Comparison of ENCODE assay signal across 1 cellular context in the genomic region with DNA sequence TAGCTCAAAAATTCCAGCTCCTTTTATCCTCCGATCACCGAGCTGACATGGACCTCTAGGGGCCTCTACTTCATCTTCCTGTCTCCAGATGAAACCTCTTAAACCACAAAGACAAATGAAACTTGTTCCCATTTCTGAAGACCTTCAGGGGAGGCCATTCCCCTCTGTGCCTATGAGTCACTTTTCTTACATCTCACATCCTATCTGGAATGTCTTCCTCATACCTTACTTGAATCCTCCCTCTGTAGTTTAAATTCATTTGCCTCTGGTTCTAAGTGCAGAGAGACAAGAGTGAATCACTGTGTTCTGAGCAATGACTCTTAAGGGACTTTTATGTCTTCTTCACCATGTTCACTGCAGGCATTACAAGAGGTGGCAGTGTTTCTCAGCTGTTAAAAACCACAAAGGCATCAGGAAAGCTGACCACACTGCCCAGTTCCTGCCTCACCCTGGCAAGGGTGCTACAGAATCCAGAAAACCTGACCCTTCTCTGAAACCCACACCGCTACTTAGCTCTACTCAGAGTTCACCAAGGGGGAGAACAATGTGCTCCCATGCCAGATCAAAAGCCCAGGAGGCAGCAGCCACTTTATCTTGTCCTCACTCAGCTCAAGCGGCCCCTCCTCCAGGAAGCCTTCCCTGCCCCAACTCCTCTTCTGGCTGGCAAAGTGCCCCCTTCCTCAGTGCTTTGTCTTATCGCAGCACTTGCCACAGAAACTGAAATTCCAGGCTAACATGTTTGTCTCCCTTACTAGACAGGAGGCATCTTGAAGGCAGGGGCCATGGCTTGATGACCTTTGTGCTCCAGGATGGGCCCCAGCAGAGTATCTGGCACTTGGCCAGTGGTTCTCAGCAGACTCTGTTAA.
A peak's percentile ranks its signal among the peaks of the same experiment; 100 is the strongest.
TF ChIP-seq lines count a peak whose summit lies in the region.

No MANE protein-coding gene starts in this region.

TF ChIP-seq in A549, 52 proteins besides CTCF, POLR2A, EP300 and RAD21 (continued from another document):
- TF ChIP-seq, protein P1, sequence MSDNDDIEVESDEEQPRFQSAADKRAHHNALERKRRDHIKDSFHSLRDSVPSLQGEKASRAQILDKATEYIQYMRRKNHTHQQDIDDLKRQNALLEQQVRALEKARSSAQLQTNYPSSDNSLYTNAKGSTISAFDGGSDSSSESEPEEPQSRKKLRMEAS (IDR thresholded peaks at IDR 0.05): peak; percentile 91
- TF ChIP-seq ZNF302 (CRISPR knock-in tag; IDR thresholded peaks at IDR 0.05) (peak; percentile 36; the same call in 1 of the 2 replicates), RFX5 (IDR thresholded peaks at IDR 0.05) (no peak), FOSL2 (IDR thresholded peaks at IDR 0.05) (peak; percentile 96), FOSL2 (CRISPR knock-in tag; IDR thresholded peaks at IDR 0.05) (peak; percentile 99), TP53 (CRISPR knock-in tag; IDR thresholded peaks at IDR 0.05) (no peak), HOXB13 (CRISPR knock-in tag; IDR thresholded peaks at IDR 0.05; ENCODE audit: low read depth) (no peak), KDM1A (IDR thresholded peaks at IDR 0.05; ENCODE audit: low read depth) (no peak), JUNB (IDR thresholded peaks at IDR 0.05) (peak; percentile 88), HEYL (CRISPR knock-in tag; IDR thresholded peaks at IDR 0.05) (no peak; the same call in 1 of the 2 replicates), FOXS1 (CRISPR knock-in tag; IDR thresholded peaks at IDR 0.05) (peak; percentile 27; the same call in 1 of the 2 replicates), RNF2 (IDR thresholded peaks at IDR 0.05; ENCODE audit: borderline replicate concordance, low read depth) (no peak), HDAC2 (IDR thresholded peaks at IDR 0.05) (no peak), NR3C1 (IDR thresholded peaks at IDR 0.05) (no peak), FOSB (CRISPR knock-in tag; IDR thresholded peaks at IDR 0.05) (peak; percentile 63), ZC3H11A (IDR thresholded peaks at IDR 0.05) (no peak), MAFK (IDR thresholded peaks at IDR 0.05; ENCODE audit: partially characterized antibody) (peak; percentile 3), CBX2 (IDR thresholded peaks at IDR 0.05; ENCODE audit: borderline replicate concordance, low read depth) (no peak), SMC3 (IDR thresholded peaks at IDR 0.05) (peak; percentile 59), NPAS2 (CRISPR knock-in tag; IDR thresholded peaks at IDR 0.05; ENCODE audit: borderline replicate concordance) (no peak; the same call in 1 of the 2 replicates), KDM5A (IDR thresholded peaks at IDR 0.05) (no peak), MYC (IDR thresholded peaks at IDR 0.05; ENCODE audit: borderline replicate concordance, low read length) (no peak), ZSCAN20 (CRISPR knock-in tag; IDR thresholded peaks at IDR 0.05) (no peak), BHLHE40 (IDR thresholded peaks at IDR 0.05; ENCODE audit: low read depth, low read length) (no peak)
- TF ChIP-seq, protein P2, sequence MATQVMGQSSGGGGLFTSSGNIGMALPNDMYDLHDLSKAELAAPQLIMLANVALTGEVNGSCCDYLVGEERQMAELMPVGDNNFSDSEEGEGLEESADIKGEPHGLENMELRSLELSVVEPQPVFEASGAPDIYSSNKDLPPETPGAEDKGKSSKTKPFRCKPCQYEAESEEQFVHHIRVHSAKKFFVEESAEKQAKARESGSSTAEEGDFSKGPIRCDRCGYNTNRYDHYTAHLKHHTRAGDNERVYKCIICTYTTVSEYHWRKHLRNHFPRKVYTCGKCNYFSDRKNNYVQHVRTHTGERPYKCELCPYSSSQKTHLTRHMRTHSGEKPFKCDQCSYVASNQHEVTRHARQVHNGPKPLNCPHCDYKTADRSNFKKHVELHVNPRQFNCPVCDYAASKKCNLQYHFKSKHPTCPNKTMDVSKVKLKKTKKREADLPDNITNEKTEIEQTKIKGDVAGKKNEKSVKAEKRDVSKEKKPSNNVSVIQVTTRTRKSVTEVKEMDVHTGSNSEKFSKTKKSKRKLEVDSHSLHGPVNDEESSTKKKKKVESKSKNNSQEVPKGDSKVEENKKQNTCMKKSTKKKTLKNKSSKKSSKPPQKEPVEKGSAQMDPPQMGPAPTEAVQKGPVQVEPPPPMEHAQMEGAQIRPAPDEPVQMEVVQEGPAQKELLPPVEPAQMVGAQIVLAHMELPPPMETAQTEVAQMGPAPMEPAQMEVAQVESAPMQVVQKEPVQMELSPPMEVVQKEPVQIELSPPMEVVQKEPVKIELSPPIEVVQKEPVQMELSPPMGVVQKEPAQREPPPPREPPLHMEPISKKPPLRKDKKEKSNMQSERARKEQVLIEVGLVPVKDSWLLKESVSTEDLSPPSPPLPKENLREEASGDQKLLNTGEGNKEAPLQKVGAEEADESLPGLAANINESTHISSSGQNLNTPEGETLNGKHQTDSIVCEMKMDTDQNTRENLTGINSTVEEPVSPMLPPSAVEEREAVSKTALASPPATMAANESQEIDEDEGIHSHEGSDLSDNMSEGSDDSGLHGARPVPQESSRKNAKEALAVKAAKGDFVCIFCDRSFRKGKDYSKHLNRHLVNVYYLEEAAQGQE (IDR thresholded peaks at IDR 0.05): no peak
- TF ChIP-seq, protein P3, sequence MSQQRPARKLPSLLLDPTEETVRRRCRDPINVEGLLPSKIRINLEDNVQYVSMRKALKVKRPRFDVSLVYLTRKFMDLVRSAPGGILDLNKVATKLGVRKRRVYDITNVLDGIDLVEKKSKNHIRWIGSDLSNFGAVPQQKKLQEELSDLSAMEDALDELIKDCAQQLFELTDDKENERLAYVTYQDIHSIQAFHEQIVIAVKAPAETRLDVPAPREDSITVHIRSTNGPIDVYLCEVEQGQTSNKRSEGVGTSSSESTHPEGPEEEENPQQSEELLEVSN (IDR thresholded peaks at IDR 0.05; ENCODE audit: borderline replicate concordance, low read depth): no peak
- TF ChIP-seq, protein P4, sequence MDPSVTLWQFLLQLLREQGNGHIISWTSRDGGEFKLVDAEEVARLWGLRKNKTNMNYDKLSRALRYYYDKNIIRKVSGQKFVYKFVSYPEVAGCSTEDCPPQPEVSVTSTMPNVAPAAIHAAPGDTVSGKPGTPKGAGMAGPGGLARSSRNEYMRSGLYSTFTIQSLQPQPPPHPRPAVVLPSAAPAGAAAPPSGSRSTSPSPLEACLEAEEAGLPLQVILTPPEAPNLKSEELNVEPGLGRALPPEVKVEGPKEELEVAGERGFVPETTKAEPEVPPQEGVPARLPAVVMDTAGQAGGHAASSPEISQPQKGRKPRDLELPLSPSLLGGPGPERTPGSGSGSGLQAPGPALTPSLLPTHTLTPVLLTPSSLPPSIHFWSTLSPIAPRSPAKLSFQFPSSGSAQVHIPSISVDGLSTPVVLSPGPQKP (IDR thresholded peaks at IDR 0.05; ENCODE audit: low read depth, low read length): no peak
- TF ChIP-seq, protein P5, sequence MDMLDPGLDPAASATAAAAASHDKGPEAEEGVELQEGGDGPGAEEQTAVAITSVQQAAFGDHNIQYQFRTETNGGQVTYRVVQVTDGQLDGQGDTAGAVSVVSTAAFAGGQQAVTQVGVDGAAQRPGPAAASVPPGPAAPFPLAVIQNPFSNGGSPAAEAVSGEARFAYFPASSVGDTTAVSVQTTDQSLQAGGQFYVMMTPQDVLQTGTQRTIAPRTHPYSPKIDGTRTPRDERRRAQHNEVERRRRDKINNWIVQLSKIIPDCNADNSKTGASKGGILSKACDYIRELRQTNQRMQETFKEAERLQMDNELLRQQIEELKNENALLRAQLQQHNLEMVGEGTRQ (IDR thresholded peaks at IDR 0.05): no peak
- TF ChIP-seq, protein P6, sequence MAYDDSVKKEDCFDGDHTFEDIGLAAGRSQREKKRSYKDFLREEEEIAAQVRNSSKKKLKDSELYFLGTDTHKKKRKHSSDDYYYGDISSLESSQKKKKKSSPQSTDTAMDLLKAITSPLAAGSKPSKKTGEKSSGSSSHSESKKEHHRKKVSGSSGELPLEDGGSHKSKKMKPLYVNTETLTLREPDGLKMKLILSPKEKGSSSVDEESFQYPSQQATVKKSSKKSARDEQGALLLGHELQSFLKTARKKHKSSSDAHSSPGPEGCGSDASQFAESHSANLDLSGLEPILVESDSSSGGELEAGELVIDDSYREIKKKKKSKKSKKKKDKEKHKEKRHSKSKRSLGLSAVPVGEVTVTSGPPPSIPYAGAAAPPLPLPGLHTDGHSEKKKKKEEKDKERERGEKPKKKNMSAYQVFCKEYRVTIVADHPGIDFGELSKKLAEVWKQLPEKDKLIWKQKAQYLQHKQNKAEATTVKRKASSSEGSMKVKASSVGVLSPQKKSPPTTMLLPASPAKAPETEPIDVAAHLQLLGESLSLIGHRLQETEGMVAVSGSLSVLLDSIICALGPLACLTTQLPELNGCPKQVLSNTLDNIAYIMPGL (CRISPR knock-in tag; IDR thresholded peaks at IDR 0.05; ENCODE audit: borderline replicate concordance): no peak
- TF ChIP-seq, protein P7, sequence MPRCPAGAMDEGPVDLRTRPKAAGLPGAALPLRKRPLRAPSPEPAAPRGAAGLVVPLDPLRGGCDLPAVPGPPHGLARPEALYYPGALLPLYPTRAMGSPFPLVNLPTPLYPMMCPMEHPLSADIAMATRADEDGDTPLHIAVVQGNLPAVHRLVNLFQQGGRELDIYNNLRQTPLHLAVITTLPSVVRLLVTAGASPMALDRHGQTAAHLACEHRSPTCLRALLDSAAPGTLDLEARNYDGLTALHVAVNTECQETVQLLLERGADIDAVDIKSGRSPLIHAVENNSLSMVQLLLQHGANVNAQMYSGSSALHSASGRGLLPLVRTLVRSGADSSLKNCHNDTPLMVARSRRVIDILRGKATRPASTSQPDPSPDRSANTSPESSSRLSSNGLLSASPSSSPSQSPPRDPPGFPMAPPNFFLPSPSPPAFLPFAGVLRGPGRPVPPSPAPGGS (IDR thresholded peaks at IDR 0.05): peak; percentile 85
- TF ChIP-seq, protein P8, sequence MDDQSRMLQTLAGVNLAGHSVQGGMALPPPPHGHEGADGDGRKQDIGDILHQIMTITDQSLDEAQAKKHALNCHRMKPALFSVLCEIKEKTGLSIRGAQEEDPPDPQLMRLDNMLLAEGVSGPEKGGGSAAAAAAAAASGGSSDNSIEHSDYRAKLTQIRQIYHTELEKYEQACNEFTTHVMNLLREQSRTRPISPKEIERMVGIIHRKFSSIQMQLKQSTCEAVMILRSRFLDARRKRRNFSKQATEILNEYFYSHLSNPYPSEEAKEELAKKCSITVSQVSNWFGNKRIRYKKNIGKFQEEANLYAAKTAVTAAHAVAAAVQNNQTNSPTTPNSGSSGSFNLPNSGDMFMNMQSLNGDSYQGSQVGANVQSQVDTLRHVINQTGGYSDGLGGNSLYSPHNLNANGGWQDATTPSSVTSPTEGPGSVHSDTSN (IDR thresholded peaks at IDR 0.05): peak; percentile 81
